ENCODE assay signal across 19 cellular contexts in the genomic region with DNA sequence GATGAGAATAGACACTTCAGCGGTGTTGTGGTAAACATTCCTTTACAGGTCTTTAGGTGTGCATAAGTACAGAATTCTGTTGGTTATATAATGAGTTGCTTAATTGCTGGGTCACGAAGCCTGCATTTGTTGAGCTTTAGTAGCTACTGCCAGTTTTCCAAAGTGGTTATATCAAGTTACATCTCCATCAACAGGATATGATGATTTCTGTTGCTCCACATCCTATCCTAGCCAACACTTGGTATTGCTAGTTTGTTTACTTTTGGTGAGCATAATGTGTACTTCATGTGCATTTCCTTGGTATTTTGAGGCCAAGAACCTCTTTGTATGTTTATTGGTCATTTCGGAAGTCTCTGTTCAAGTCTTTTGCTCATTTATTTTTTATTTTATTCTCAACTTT.
"Had no signal": no experiment of that assay in that cellular context is flagged by ENCODE, and none has a peak within 500 bp of the region (broad histone marks: within the 10 kb centered on the region; RNA-seq: fewer than 3 reads in every experiment).

No MANE protein-coding gene starts in this region.

- DNase-seq: activated B cell treated with CpG ODN at 0.5 μM for 24 hours; activated CD4-positive, alpha-beta T cell treated with anti-CD3 and anti-CD28 coated beads, Interleukin-2, amount 10 ng/mL, durations not matched to agents 24 days and 14 days; activated CD8-positive, alpha-beta memory T cell treated with anti-CD3 and anti-CD28 coated beads, Interleukin-2, amount 50 U/mL, for 4 hours; activated CD8-positive, alpha-beta T cell treated with anti-CD3 and anti-CD28 coated beads, Interleukin-2, amount 10 ng/mL, durations not matched to agents 7 days and 5 days; activated effector memory CD4-positive, alpha-beta T cell treated with anti-CD3 and anti-CD28 coated beads, Interleukin-2, amount 50 U/mL, for 16 hours; activated T-cell treated with anti-CD3 and anti-CD28 coated beads, Interleukin-2, amount 50 U/mL, for 48 hours; foreskin keratinocyte; glutamatergic neuron; kidney glomerular epithelial cell; small intestine; stimulated activated CD4-positive, alpha-beta T cell treated with anti-CD3 and anti-CD28 coated beads, Interleukin-4, amount 100 ng/mL, for 4 hours; trophoblast cell had no signal

- H3K27ac Mint-ChIP-seq: activated B cell treated with CpG ODN at 0.5 μM for 24 hours; activated CD4-positive, alpha-beta T cell treated with anti-CD3 and anti-CD28 coated beads, Interleukin-2, amount 10 ng/mL, durations not matched to agents 24 days and 14 days; activated CD8-positive, alpha-beta T cell treated with anti-CD3 and anti-CD28 coated beads, Interleukin-2, amount 10 ng/mL, durations not matched to agents 7 days and 5 days; activated naive CD4-positive, alpha-beta T cell treated with anti-CD3 and anti-CD28 coated beads, Interleukin-2, amount 50 U/mL, for 24 hours; progenitor cell of endocrine pancreas; stimulated activated naive CD8-positive, alpha-beta T cell treated with anti-CD3 and anti-CD28 coated beads, Interleukin-15, Interleukin-2, amounts not matched to agents 100 ng/mL and 50 ng/mL, for 24 hours; T-helper 2 cell treated with Interferon-gamma antibody and Interleukin-4, amounts not matched to agents 5 μg/mL and 100 μg/mL, for 36 hours had no signal

- H3K36me3 Mint-ChIP-seq: activated naive CD4-positive, alpha-beta T cell treated with anti-CD3 and anti-CD28 coated beads, Interleukin-2, amount 50 U/mL, for 24 hours had no signal

- ATAC-seq: activated CD8-positive, alpha-beta T cell treated with anti-CD3 and anti-CD28 coated beads, Interleukin-2, amount 10 ng/mL, durations not matched to agents 7 days and 5 days; foreskin keratinocyte had no signal

- H3K4me3 ChIP-seq: esophagus muscularis mucosa, right atrium auricular region, suprapubic skin had no signal

- H3K27me3 Mint-ChIP-seq: activated B cell treated with CpG ODN at 0.5 μM for 24 hours; activated CD4-positive, alpha-beta T cell treated with anti-CD3 and anti-CD28 coated beads, Interleukin-2, amount 10 ng/mL, durations not matched to agents 24 days and 14 days; progenitor cell of endocrine pancreas; stimulated activated naive CD8-positive, alpha-beta T cell treated with anti-CD3 and anti-CD28 coated beads, Interleukin-15, Interleukin-2, amounts not matched to agents 100 ng/mL and 50 ng/mL, for 24 hours had no signal

- H3K4me3 Mint-ChIP-seq: activated B cell treated with CpG ODN at 0.5 μM for 24 hours; activated CD4-positive, alpha-beta T cell treated with anti-CD3 and anti-CD28 coated beads, Interleukin-2, amount 10 ng/mL, durations not matched to agents 24 days and 14 days; activated CD8-positive, alpha-beta T cell treated with anti-CD3 and anti-CD28 coated beads, Interleukin-2, amount 10 ng/mL, durations not matched to agents 7 days and 5 days; activated naive CD4-positive, alpha-beta T cell treated with anti-CD3 and anti-CD28 coated beads, Interleukin-2, amount 50 U/mL, for 24 hours; stimulated activated naive CD8-positive, alpha-beta T cell treated with anti-CD3 and anti-CD28 coated beads, Interleukin-15, Interleukin-2, amounts not matched to agents 100 ng/mL and 50 ng/mL, for 24 hours; T-helper 2 cell treated with Interferon-gamma antibody and Interleukin-4, amounts not matched to agents 5 μg/mL and 100 μg/mL, for 36 hours had no signal

- H3K4me1 Mint-ChIP-seq: activated B cell treated with CpG ODN at 0.5 μM for 24 hours; activated CD4-positive, alpha-beta T cell treated with anti-CD3 and anti-CD28 coated beads, Interleukin-2, amount 10 ng/mL, durations not matched to agents 24 days and 14 days; activated naive CD4-positive, alpha-beta T cell treated with anti-CD3 and anti-CD28 coated beads, Interleukin-2, amount 50 U/mL, for 24 hours had no signal
